8 cellular contexts compared by ENCODE assay signal in genomic region chr15:34514251-34514760, GRCh38.
DNase-seq lines count a peak whose midpoint lies in the region; ATAC-seq and TF ChIP-seq lines count a peak whose summit lies in the region.

No MANE protein-coding gene starts in this region.

- intact Hi-C loops in esophagus squamous epithelium (cut with DNase I) = no loop called here
- intact Hi-C loops in naive thymus-derived CD4-positive, alpha-beta T cell (cut with micrococcal nuclease) = no loop called here

- H3K27me3 Mint-ChIP-seq in naive thymus-derived CD4-positive, alpha-beta T cell = peaks cover 44 to 83% (median 62%) of the 10 kb centered on the region in 5 donors

- H3K36me3 Mint-ChIP-seq in naive thymus-derived CD4-positive, alpha-beta T cell = peaks cover 0 to 3% (median 0%) of the 10 kb centered on the region in 5 donors

- peaks cover 0 to 28% (median 0%) of the 10 kb centered on the region in 3 donors for H3K4me1 ChIP-seq in esophagus squamous epithelium
- no peaks in the 10 kb centered on the region for H3K4me1 ChIP-seq in naive thymus-derived CD4-positive, alpha-beta T cell (ENCODE audit: control insufficient read depth in 2 of 2, insufficient read depth in 2 of 2, low read length in 2 of 2)

- H3K27me3 ChIP-seq in esophagus squamous epithelium = peaks cover 0 to 40% (median 0%) of the 10 kb centered on the region in 4 donors
- H3K27me3 ChIP-seq in naive thymus-derived CD4-positive, alpha-beta T cell (ENCODE audit: control insufficient read depth in 2 of 2, insufficient read depth in 2 of 2, low read length in 2 of 2) = peaks cover 0 to 5% of the 10 kb centered on the region in 2 donors

- H3K9me3 Mint-ChIP-seq in naive thymus-derived CD4-positive, alpha-beta T cell = peaks cover 0 to 3% (median 0%) of the 10 kb centered on the region in 11 donors

- CTCF ChIA-PET in naive thymus-derived CD4-positive, alpha-beta T cell (lab: Charles Lee) = no interaction called here

- no peak overlapping the region for H3K27ac Mint-ChIP-seq in naive thymus-derived CD4-positive, alpha-beta T cell

- no peaks in the 10 kb centered on the region for H3K9me3 ChIP-seq in esophagus squamous epithelium
- H3K9me3 ChIP-seq in naive thymus-derived CD4-positive, alpha-beta T cell (ENCODE audit: control insufficient read depth in 2 of 3, low read length in 3 of 3) = no peaks in the 10 kb centered on the region

- peak; percentile 52 for ATAC-seq in HG02840 (IDR thresholded peaks at IDR 0.05; ENCODE audit: low FRiP score, unreplicated experiment)
- peak; percentile 42 for ATAC-seq in naive thymus-derived CD4-positive, alpha-beta T cell

- no peaks in the 10 kb centered on the region for H3K36me3 ChIP-seq in esophagus squamous epithelium
- H3K36me3 ChIP-seq in naive thymus-derived CD4-positive, alpha-beta T cell (ENCODE audit: control insufficient read depth in 2 of 3, insufficient read depth in 3 of 3, low read length in 3 of 3) = no peaks in the 10 kb centered on the region

- POLR2A ChIA-PET in naive thymus-derived CD4-positive, alpha-beta T cell (lab: Charles Lee) = no interaction called here

- WGBS in esophagus squamous epithelium, 2 donors = 0% methylated on average over 1 of the region's 42 CpGs; no CpG with 5 or more reads in 1 of the 2 donors

- peak overlapping the region; percentile 11 to 75 (median 58) for H3K27ac ChIP-seq in esophagus squamous epithelium
- no peak overlapping the region for H3K27ac ChIP-seq in naive thymus-derived CD4-positive, alpha-beta T cell (ENCODE audit: low read depth, low read length)

- peak overlapping the region in 9 of 10 donors; percentile 54 to 95 (median 85) for H3K4me3 Mint-ChIP-seq in naive thymus-derived CD4-positive, alpha-beta T cell

- DNase-seq in DMS53 (lab: John Stamatoyannopoulos, UW) (peak; percentile 37), DMS53 treated with DMSO at 0.1 percent for 48 hours (lab: John Stamatoyannopoulos, UW; ENCODE audit: unreplicated experiment) (no peak), esophagus squamous epithelium (lab: John Stamatoyannopoulos, UW) (no peak), NCI-H1930 (lab: John Stamatoyannopoulos, UW) (no peak), NK-92 (lab: John Stamatoyannopoulos, UW; ENCODE audit: unreplicated experiment) (no peak)
- peak in 1 of 9 donors; percentile 49 for DNase-seq in naive thymus-derived CD4-positive, alpha-beta T cell

- no peak for TF ChIP-seq CTCF in WI38 (IDR thresholded peaks at IDR 0.05; ENCODE audit: low read depth, low read length)
- TF ChIP-seq CTCF in esophagus squamous epithelium (IDR thresholded peaks at IDR 0.05) = no peak

- peaks cover 0 to 22% (median 8%) of the 10 kb centered on the region in 7 donors for H3K4me1 Mint-ChIP-seq in naive thymus-derived CD4-positive, alpha-beta T cell

- H3K4me3 ChIP-seq in WI38 (ENCODE audit: low read depth, low read length) = peak overlapping the region; percentile 55
- peak overlapping the region; percentile 35 to 66 (median 64) for H3K4me3 ChIP-seq in esophagus squamous epithelium
- peak overlapping the region; percentile 41 for H3K4me3 ChIP-seq in naive thymus-derived CD4-positive, alpha-beta T cell (ENCODE audit: low read length)

- no peak for TF ChIP-seq POLR2A in esophagus squamous epithelium (IDR thresholded peaks at IDR 0.05)
